8 cellular contexts compared by ENCODE assay signal in the genomic region with DNA sequence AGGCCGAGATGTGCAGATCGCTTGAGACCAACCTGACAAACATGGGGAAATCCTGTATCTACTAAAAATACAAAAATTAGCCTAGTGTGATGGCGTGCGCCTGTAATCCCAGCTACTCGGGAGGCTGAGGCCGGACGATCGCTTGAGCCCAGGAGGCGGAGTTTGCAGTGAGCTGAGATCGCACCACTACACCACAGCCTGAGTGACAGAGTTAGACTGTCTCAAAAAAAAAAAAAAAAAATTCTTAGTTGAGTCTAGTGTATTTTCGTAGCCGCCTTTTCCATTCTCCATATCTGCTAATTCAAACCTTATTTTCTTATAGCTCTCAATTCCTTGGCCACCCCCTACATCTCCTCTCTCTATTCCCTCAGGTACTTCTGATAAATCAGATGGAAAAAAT. TPM values are rescaled to one million over a fixed set of nuclear protein-coding genes. Genes with fewer than 3 reads are reported as not detected.
DNase-seq lines count a peak whose midpoint lies in the region; ATAC-seq and TF ChIP-seq lines count a peak whose summit lies in the region.

No MANE protein-coding gene starts in this region.

- H2AFZ ChIP-seq in SK-N-SH (ENCODE audit: low read depth), result no peak overlapping the region

- peak overlapping the region; percentile 92 for H3K4me2 ChIP-seq in SK-N-SH

- H3K36me3 ChIP-seq in SK-N-SH (replicated peaks in 1 of 2; ENCODE audit: control insufficient read depth in 1 of 2, insufficient read depth in 2 of 2, low read length in 1 of 2) (peaks cover 6 to 30% of the 10 kb centered on the region in 2 experiments), WERI-Rb-1 (peaks cover 34% of the 10 kb centered on the region), ectodermal cell (ENCODE audit: control insufficient read depth, insufficient read depth, low read length) (no peaks in the 10 kb centered on the region), urinary bladder (ENCODE audit: insufficient read depth) (no peaks in the 10 kb centered on the region)
- peaks cover 0 to 10% (median 0%) of the 10 kb centered on the region in 3 experiments for H3K36me3 ChIP-seq in naive thymus-derived CD4-positive, alpha-beta T cell (ENCODE audit: control insufficient read depth in 2 of 3, insufficient read depth in 3 of 3, low read length in 3 of 3)

- H3K27me3 Mint-ChIP-seq in naive thymus-derived CD4-positive, alpha-beta T cell, result peaks cover 0 to 2% (median 0%) of the 10 kb centered on the region in 5 donors

- peaks cover 4 to 29% (median 17%) of the 10 kb centered on the region in 5 donors for H3K36me3 Mint-ChIP-seq in naive thymus-derived CD4-positive, alpha-beta T cell

- H3K9me3 ChIP-seq in SK-N-SH (no peaks in the 10 kb centered on the region), WERI-Rb-1 (ENCODE audit: severe bottlenecking) (no peaks in the 10 kb centered on the region), ectodermal cell (ENCODE audit: control insufficient read depth, low read length) (no peaks in the 10 kb centered on the region)
- no peaks in the 10 kb centered on the region for H3K9me3 ChIP-seq in naive thymus-derived CD4-positive, alpha-beta T cell (ENCODE audit: control insufficient read depth in 2 of 3, low read length in 3 of 3)

- H3K4me1 ChIP-seq in SK-N-SH (ENCODE audit: control insufficient read depth in 1 of 2, insufficient read depth in 2 of 2, low read depth in 1 of 2, low read length in 1 of 2), result peaks cover 9 to 10% of the 10 kb centered on the region in 2 experiments
- H3K4me1 ChIP-seq in ectodermal cell (ENCODE audit: control insufficient read depth, insufficient read depth, low read length), result peaks cover 5% of the 10 kb centered on the region
- H3K4me1 ChIP-seq in naive thymus-derived CD4-positive, alpha-beta T cell (ENCODE audit: control insufficient read depth in 2 of 2, insufficient read depth in 2 of 2, low read length in 2 of 2), result peaks cover 35 to 50% of the 10 kb centered on the region in 2 donors
- no peaks in the 10 kb centered on the region for H3K4me1 ChIP-seq in urinary bladder (ENCODE audit: insufficient read depth)

- H3K4me1 Mint-ChIP-seq in naive thymus-derived CD4-positive, alpha-beta T cell, result peaks cover 50 to 76% (median 54%) of the 10 kb centered on the region in 7 donors

- POLR2A ChIA-PET in SK-N-SH (lab: Yijun Ruan, JAX), result interaction anchor here (0.7 kb wide), 1 partner anchor 63 kb away, joined by 5 read pairs; no protein-coding TSS in a partner anchor
- POLR2A ChIA-PET in naive thymus-derived CD4-positive, alpha-beta T cell (lab: Charles Lee), result interaction anchor here (0.6 to 6.3 kb wide), 14 partner anchors 8 to 1578 kb away, joined by 3 to 142 read pairs (median 4); partner anchors contain the start of genes AASDH, PAICS, PPAT and REST

- 15% methylated on average over 12 of the region's 12 CpGs for WGBS in SK-N-SH (ENCODE audit: low lambda C conversion rate)
- 20 to 23% methylated on average over 11 to 12 of the region's 12 CpGs for WGBS in ectodermal cell, 2 experiments
- 25% methylated on average over 12 of the region's 12 CpGs for WGBS in urinary bladder

- H3F3A ChIP-seq in SK-N-SH (replicated peaks; ENCODE audit: insufficient read depth), result peaks cover 19% of the 10 kb centered on the region

- CTCF ChIA-PET in SK-N-SH (lab: Yijun Ruan, JAX), result interaction anchor here (0.6 to 1.4 kb wide), 2 partner anchors 16 to 18 kb away, joined by 3 to 4 read pairs; no protein-coding TSS in a partner anchor
- CTCF ChIA-PET in naive thymus-derived CD4-positive, alpha-beta T cell (lab: Charles Lee), result interaction anchor here (0.5 to 1.1 kb wide), 4 partner anchors 38 to 1031 kb away, joined by 3 to 5 read pairs (median 4); partner anchors contain the start of gene CEP135

- peaks cover 90% of the 10 kb centered on the region for H3K79me2 ChIP-seq in SK-N-SH (ENCODE audit: insufficient read depth)

- no peak for TF ChIP-seq EP300 in SK-N-SH (IDR thresholded peaks at IDR 0.05; ENCODE audit: borderline replicate concordance in 1 of 2, low read depth in 1 of 2, low read length in 1 of 2)

- intact Hi-C loops in naive thymus-derived CD4-positive, alpha-beta T cell (cut with micrococcal nuclease), result loop anchor here (2.0 to 5.0 kb wide), 6 partner anchors 157 to 1582 kb away; partner anchors contain the start of genes CLOCK (in 2 of the 2), EXOC1 (in 2 of the 2), SPINK2 (in 1 of the 2) and TMEM165 (in 1 of the 2)

- no peak for TF ChIP-seq CTCF in SK-N-SH (IDR thresholded peaks at IDR 0.05)
- TF ChIP-seq CTCF in WERI-Rb-1 (IDR thresholded peaks at IDR 0.05; ENCODE audit: low read depth, low read length), result no peak

- ATAC-seq in SK-N-SH treated with all-trans-retinoic acid at 6 μM for 48 hours (no peak), HG02678 (IDR thresholded peaks at IDR 0.05; ENCODE audit: unreplicated experiment) (no peak), HG02571 (IDR thresholded peaks at IDR 0.05; ENCODE audit: unreplicated experiment) (no peak)
- ATAC-seq in naive thymus-derived CD4-positive, alpha-beta T cell, result no peak

- peak overlapping the region; percentile 90 for H3K9ac ChIP-seq in SK-N-SH

- peak overlapping the region; percentile 92 to 100 (median 99) for H3K4me3 Mint-ChIP-seq in naive thymus-derived CD4-positive, alpha-beta T cell

- H3K9me2 ChIP-seq in SK-N-SH, result no peaks in the 10 kb centered on the region

- H3K9me3 Mint-ChIP-seq in naive thymus-derived CD4-positive, alpha-beta T cell, result no peaks in the 10 kb centered on the region

- TF ChIP-seq RAD21 in SK-N-SH (IDR thresholded peaks at IDR 0.05; ENCODE audit: low read length), result no peak

- H3K27me3 ChIP-seq in SK-N-SH (ENCODE audit: insufficient read depth), result no peaks in the 10 kb centered on the region
- H3K27me3 ChIP-seq in WERI-Rb-1 (ENCODE audit: insufficient read depth, low read depth, severe bottlenecking), result no peaks in the 10 kb centered on the region
- H3K27me3 ChIP-seq in ectodermal cell (ENCODE audit: control insufficient read depth, insufficient read depth, low read length, poor library complexity, severe bottlenecking), result no peaks in the 10 kb centered on the region
- no peaks in the 10 kb centered on the region for H3K27me3 ChIP-seq in naive thymus-derived CD4-positive, alpha-beta T cell (ENCODE audit: control insufficient read depth in 2 of 2, insufficient read depth in 2 of 2, low read length in 2 of 2)

- H3K27ac Mint-ChIP-seq in naive thymus-derived CD4-positive, alpha-beta T cell, result peak overlapping the region; percentile 94 to 100 (median 98)

- H3K4me3 ChIP-seq in SK-N-SH (ENCODE audit: low read depth in 2 of 2, low read length in 1 of 2) (peak overlapping the region; percentile 78 to 99), WERI-Rb-1 (ENCODE audit: low read depth, low read length) (peak overlapping the region; percentile 97), ectodermal cell (ENCODE audit: insufficient read depth, low read depth, low read length) (peak overlapping the region; percentile 75), urinary bladder (ENCODE audit: low read depth, low read length) (peak overlapping the region; percentile 81)
- peak overlapping the region; percentile 80 for H3K4me3 ChIP-seq in naive thymus-derived CD4-positive, alpha-beta T cell (ENCODE audit: low read length)

- peaks cover 60% of the 10 kb centered on the region for H4K20me1 ChIP-seq in SK-N-SH (ENCODE audit: insufficient read depth)

- no peak for DNase-seq in SK-N-SH
- DNase-seq in WERI-Rb-1, result peak; percentile 39
- peak in 7 of 9 donors; percentile 1 to 51 (median 11) for DNase-seq in naive thymus-derived CD4-positive, alpha-beta T cell

- H3K27ac ChIP-seq in SK-N-SH (ENCODE audit: low read depth in 2 of 2, low read length in 1 of 2), result peak overlapping the region in 1 of 2 experiments; percentile 94; a peak in 1 of 4 replicates
- H3K27ac ChIP-seq in WERI-Rb-1, result no peak overlapping the region
- H3K27ac ChIP-seq in ectodermal cell (ENCODE audit: insufficient read depth, low read depth, low read length, poor library complexity, severe bottlenecking), result no peak overlapping the region
- H3K27ac ChIP-seq in naive thymus-derived CD4-positive, alpha-beta T cell (ENCODE audit: low read depth, low read length), result peak overlapping the region; percentile 82
- H3K27ac ChIP-seq in urinary bladder (ENCODE audit: low read depth), result no peak overlapping the region

TF ChIP-seq in SK-N-SH treated with all-trans-retinoic acid at 6 μM for 48 hours, 23 proteins besides CTCF, POLR2A, EP300 and RAD21 (continues in another document):
- no peak for TF ChIP-seq OSR1 (CRISPR knock-in tag; IDR thresholded peaks at IDR 0.05)

RNA-seq across cellular contexts. Expression of gene POLR2B, which starts 1.0 kb away (rescaled TPM):
- 58.5 and 71.5 TPM in 2 replicates for polyA plus RNA-seq in SK-N-SH (2012; rRNA removed)
- 74.7 and 92.0 TPM in 2 replicates for polyA plus RNA-seq in SK-N-SH (2012; cell fraction: cytosol; rRNA removed)
- 64.3 and 130 TPM in 2 replicates for polyA plus RNA-seq in SK-N-SH (2012; cell fraction: nucleus; rRNA removed)
- polyA plus RNA-seq in ectodermal cell (2013, experiment 1 of 4), result 133 TPM
- 147 TPM for polyA plus RNA-seq in ectodermal cell (2013, experiment 2 of 4)
- 91.6 TPM for polyA plus RNA-seq in ectodermal cell (2013, experiment 3 of 4)
- polyA plus RNA-seq in ectodermal cell (2013, experiment 4 of 4), result 105 TPM
- 100 to 1,000 TPM in 3 of 5 experiments, 10 to 100 TPM in 2; 74.6 to 130 (median 118) TPM for total RNA-seq in naive thymus-derived CD4-positive, alpha-beta T cell
- 10 to 100 TPM; 50.7 to 71.2 TPM for polyA plus RNA-seq in naive thymus-derived CD4-positive, alpha-beta T cell
- total RNA-seq in urinary bladder, result 154 TPM
- 46.7 TPM for polyA plus RNA-seq in urinary bladder

RNA-seq across cellular contexts. Expression of gene NOA1, which starts 2.3 kb away (rescaled TPM):
- 11.8 and 12.8 TPM in 2 replicates for polyA plus RNA-seq in SK-N-SH (2012; rRNA removed)
- 11.6 and 12.2 TPM in 2 replicates for polyA plus RNA-seq in SK-N-SH (2012; cell fraction: cytosol; rRNA removed)
- 7.5 and 9.1 TPM in 2 replicates for polyA plus RNA-seq in SK-N-SH (2012; cell fraction: nucleus; rRNA removed)
- 21.6 TPM for polyA plus RNA-seq in ectodermal cell (2013, experiment 1 of 4)
- 22.5 TPM for polyA plus RNA-seq in ectodermal cell (2013, experiment 2 of 4)
- 19.8 TPM for polyA plus RNA-seq in ectodermal cell (2013, experiment 3 of 4)
- 22.2 TPM for polyA plus RNA-seq in ectodermal cell (2013, experiment 4 of 4)
- 10 to 100 TPM; 13.6 to 23.0 (median 20.9) TPM for total RNA-seq in naive thymus-derived CD4-positive, alpha-beta T cell
- 10 to 100 TPM; 21.9 to 30.0 TPM for polyA plus RNA-seq in naive thymus-derived CD4-positive, alpha-beta T cell
- 13.3 TPM for total RNA-seq in urinary bladder
- polyA plus RNA-seq in urinary bladder, result 21.6 TPM
